In the genomic region with DNA sequence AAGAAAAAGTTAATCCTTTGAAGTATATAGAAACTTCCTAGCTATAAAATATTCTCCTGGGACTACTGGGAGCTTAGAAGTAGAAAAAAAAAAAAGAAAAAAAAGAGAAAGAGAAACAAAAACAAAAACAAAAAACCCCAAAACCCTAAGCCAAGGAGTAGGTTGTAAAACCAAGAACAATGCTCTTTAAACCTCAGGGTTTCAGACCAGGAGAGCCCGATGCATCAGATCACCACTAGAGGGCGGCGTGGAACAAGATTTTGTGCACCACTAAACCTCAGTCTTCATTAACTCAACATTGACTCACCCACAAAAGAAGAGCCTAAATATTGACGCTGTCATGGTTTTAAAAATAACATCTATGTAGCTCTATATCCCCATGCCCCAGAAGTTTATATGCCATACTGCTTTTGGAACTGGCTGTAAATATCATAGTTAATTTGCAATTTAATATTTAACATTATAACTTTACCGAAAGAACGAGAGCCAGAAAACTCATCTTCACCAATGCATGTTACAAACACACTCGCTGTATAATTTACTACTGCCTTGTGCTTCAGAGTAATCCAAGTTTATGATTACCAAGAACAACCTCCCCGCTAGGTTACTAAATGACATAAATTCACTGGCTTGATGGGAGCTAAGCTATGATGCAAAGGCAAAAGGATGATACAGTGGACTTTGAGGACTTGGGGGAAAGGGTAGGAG, we compare ENCODE assay signal across 8 cellular contexts.
DNase-seq lines count a peak whose midpoint lies in the region; ATAC-seq, FAIRE-seq and TF ChIP-seq lines count a peak whose summit lies in the region.

No MANE protein-coding gene starts in this region.

- TF ChIP-seq CTCF in HEK293 (tag by site-specific recombination; IDR thresholded peaks at IDR 0.05), result peak; percentile 64; the same call in 1 of the 2 replicates

- DNase-seq in GM04503 (ENCODE audit: low read depth) (peak; percentile 39), NAMALWA (ENCODE audit: low spot score) (peak; percentile 85), head of caudate nucleus (peak; percentile 62 to 95 (median 86)), posterior cingulate gyrus (peak; percentile 59 to 96 (median 85)), urothelium cell line (ENCODE audit: low spot score) (peak; percentile 71)
- DNase-seq in activated naive CD4-positive, alpha-beta T cell treated with anti-CD3 and anti-CD28 coated beads, Interleukin-2, amount 10 ng/mL, durations not matched to agents 7 days and 5 days, result peak; percentile 90

- peak; percentile 99 for ATAC-seq in SK-N-SH treated with all-trans-retinoic acid at 6 μM for 48 hours

- H3K9me3 ChIP-seq in HEK293 (ENCODE audit: control insufficient read depth, insufficient read depth, low read depth, low read length), result no peaks in the 10 kb centered on the region

- POLR2A ChIA-PET in HEK293 (lab: Yijun Ruan, JAX), result interaction anchor here (0.6 to 1.0 kb wide), 3 partner anchors 16 to 29 kb away, joined by 3 to 4 read pairs (median 3); no protein-coding TSS in a partner anchor

- no peaks in the 10 kb centered on the region for H3K9me3 Mint-ChIP-seq in activated naive CD4-positive, alpha-beta T cell treated with anti-CD3 and anti-CD28 coated beads, Interleukin-2, amount 10 ng/mL, durations not matched to agents 7 days and 5 days

- no peaks in the 10 kb centered on the region for H3K27me3 Mint-ChIP-seq in activated naive CD4-positive, alpha-beta T cell treated with anti-CD3 and anti-CD28 coated beads, Interleukin-2, amount 10 ng/mL, durations not matched to agents 7 days and 5 days

- peaks cover 4% of the 10 kb centered on the region; the same call in 1 of the 2 replicates for H3K4me1 ChIP-seq in HEK293 (ENCODE audit: control insufficient read depth, insufficient read depth, low read length)

- H3K36me3 ChIP-seq in HEK293 (ENCODE audit: control insufficient read depth in 2 of 2, insufficient read depth in 1 of 2, low read length in 2 of 2), result peaks cover 14 to 26% of the 10 kb centered on the region in 2 experiments

- no peak for FAIRE-seq in urothelium cell line (lab: Jason Lieb, UNC)

- peaks cover 15% of the 10 kb centered on the region for H3K36me3 Mint-ChIP-seq in activated naive CD4-positive, alpha-beta T cell treated with anti-CD3 and anti-CD28 coated beads, Interleukin-2, amount 10 ng/mL, durations not matched to agents 7 days and 5 days

- H3K4me1 Mint-ChIP-seq in activated naive CD4-positive, alpha-beta T cell treated with anti-CD3 and anti-CD28 coated beads, Interleukin-2, amount 10 ng/mL, durations not matched to agents 7 days and 5 days, result peaks cover 9% of the 10 kb centered on the region

- no peak overlapping the region for H3K27ac Mint-ChIP-seq in activated naive CD4-positive, alpha-beta T cell treated with anti-CD3 and anti-CD28 coated beads, Interleukin-2, amount 10 ng/mL, durations not matched to agents 7 days and 5 days

- H3K27ac ChIP-seq in HEK293 (ENCODE audit: extremely low read depth, low read depth, low read length), result no peak overlapping the region

- intact Hi-C loops in head of caudate nucleus (cut with DNase I) (no loop called here), posterior cingulate gyrus (cut with DNase I) (loop anchor here (10.0 kb wide), 1 partner anchor 270 kb away; no protein-coding TSS in a partner anchor)

- H3K4me3 ChIP-seq in HEK293 (ENCODE audit: low read depth, low read length), result no peak overlapping the region

- CTCF ChIA-PET in HEK293 (lab: Yijun Ruan, JAX), result interaction anchor here (0.6 to 4.2 kb wide), 48 partner anchors 8 to 1463 kb away, joined by 3 to 56 read pairs (median 4); no protein-coding TSS in a partner anchor
- CTCF ChIA-PET in activated naive CD4-positive, alpha-beta T cell treated with anti-CD3 and anti-CD28 coated beads, Interleukin-2, amount 10 ng/mL, durations not matched to agents 7 days and 5 days (lab: Charles Lee), result interaction anchor here (0.6 to 2.6 kb wide), 13 partner anchors 8 to 456 kb away, joined by 3 to 14 read pairs (median 3); no protein-coding TSS in a partner anchor

- H3K4me3 Mint-ChIP-seq in activated naive CD4-positive, alpha-beta T cell treated with anti-CD3 and anti-CD28 coated beads, Interleukin-2, amount 10 ng/mL, durations not matched to agents 7 days and 5 days, result no peak overlapping the region

TF ChIP-seq in HEK293, 187 proteins besides CTCF, POLR2A, EP300 and RAD21 (continues in another document):
- TF ChIP-seq ZNF274 (IDR thresholded peaks at IDR 0.05; ENCODE audit: low read length), result no peak
- no peak for TF ChIP-seq ZNF274 (tag by site-specific recombination; IDR thresholded peaks at IDR 0.05; ENCODE audit: borderline replicate concordance)
- peak; percentile 51; the same call in 1 of the 2 replicates for TF ChIP-seq GFI1B (tag by site-specific recombination; IDR thresholded peaks at IDR 0.05)
- TF ChIP-seq ZNF335 (tag by site-specific recombination; conservative IDR thresholded peaks at IDR 0.05), result 0 out of 2 replicates have a peak, but pooled peaks have one; percentile 11
- TF ChIP-seq ZNF132 (tag by site-specific recombination; IDR thresholded peaks at IDR 0.05; ENCODE audit: borderline replicate concordance), result no peak
- no peak for TF ChIP-seq ZNF133 (tag by site-specific recombination; IDR thresholded peaks at IDR 0.05)
- no peak for TF ChIP-seq ZNF610 (tag by site-specific recombination; IDR thresholded peaks at IDR 0.05; ENCODE audit: borderline replicate concordance)
- TF ChIP-seq ZNF404 (tag by site-specific recombination; IDR thresholded peaks at IDR 0.05), result no peak
- no peak for TF ChIP-seq HOXD13 (CRISPR knock-in tag; IDR thresholded peaks at IDR 0.05; ENCODE audit: borderline replicate concordance)
- TF ChIP-seq ZNF629 (tag by site-specific recombination; IDR thresholded peaks at IDR 0.05), result no peak
- no peak for TF ChIP-seq ZNF280D (tag by site-specific recombination; IDR thresholded peaks at IDR 0.05)

TF ChIP-seq in SK-N-SH treated with all-trans-retinoic acid at 6 μM for 48 hours, 23 proteins besides CTCF, POLR2A, EP300 and RAD21:
- TF ChIP-seq ESRRG (CRISPR knock-in tag; IDR thresholded peaks at IDR 0.05), result no peak
- no peak for TF ChIP-seq TOX (CRISPR knock-in tag; IDR thresholded peaks at IDR 0.05; ENCODE audit: borderline replicate concordance)
- TF ChIP-seq ARNTL (CRISPR knock-in tag; IDR thresholded peaks at IDR 0.05; ENCODE audit: borderline replicate concordance, low read depth), result no peak
- no peak for TF ChIP-seq ZFP3 (CRISPR knock-in tag; IDR thresholded peaks at IDR 0.05)
- no peak for TF ChIP-seq ZC3H10 (CRISPR knock-in tag; IDR thresholded peaks at IDR 0.05)
- TF ChIP-seq ZFP30 (CRISPR knock-in tag; IDR thresholded peaks at IDR 0.05), result no peak

Comparison
In these comparisons a context has a peak if more than half of its experiments do, and no peak if none do; other contexts are left out.
1. DNase-seq: peak in every context shown above with its lines; median percentile 90 in activated naive CD4-positive, alpha-beta T cell treated with anti-CD3 and anti-CD28 coated beads, Interleukin-2, amount 10 ng/mL, durations not matched to agents 7 days and 5 days; 86 in head of caudate nucleus; 85 in NAMALWA; 85 in posterior cingulate gyrus; 71 in urothelium cell line; 39 in GM04503.